Comparison of ENCODE assay signal across 1 cellular context in the genomic region with DNA sequence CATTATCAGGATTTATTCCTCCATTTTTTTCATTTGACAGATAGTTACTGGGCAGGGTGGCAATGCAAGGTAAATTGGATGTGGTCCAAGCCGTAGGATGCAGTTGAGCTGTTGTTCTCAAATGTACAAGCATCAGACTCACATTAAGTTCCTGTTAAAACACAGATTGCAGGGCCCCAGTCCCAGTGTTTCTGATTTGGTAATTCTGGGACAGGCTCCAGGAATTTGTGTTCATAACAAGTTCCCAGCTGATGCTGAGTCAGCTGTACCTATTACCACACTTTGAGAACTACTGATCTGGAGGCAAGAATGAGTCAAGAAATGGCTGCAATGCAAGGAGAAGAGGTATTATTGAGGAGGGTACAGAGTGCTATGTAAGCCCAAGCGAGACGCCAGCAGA.
TF ChIP-seq lines count a peak whose summit lies in the region.

No MANE protein-coding gene starts in this region.

TF ChIP-seq in H1, 55 proteins besides CTCF, POLR2A, EP300 and RAD21:
- TF ChIP-seq CBX8 (IDR thresholded peaks at IDR 0.05; ENCODE audit: borderline replicate concordance, low read depth, low read length) (no peak), RBBP5 (IDR thresholded peaks at IDR 0.05; ENCODE audit: borderline replicate concordance, low read depth, low read length) (no peak), NRF1 (IDR thresholded peaks at IDR 0.05; ENCODE audit: low read depth, low read length) (no peak), CHD2 (IDR thresholded peaks at IDR 0.05; ENCODE audit: low read length) (no peak), HDAC2 (IDR thresholded peaks at IDR 0.05; ENCODE audit: borderline replicate concordance in 1 of 2, low read depth in 2 of 2, low read length in 2 of 2) (no peak), TBP (IDR thresholded peaks at IDR 0.05; ENCODE audit: low read depth, low read length) (no peak), SIRT6 (IDR thresholded peaks at IDR 0.05; ENCODE audit: low read length) (no peak), SP2 (IDR thresholded peaks at IDR 0.05; ENCODE audit: low read length) (no peak), CREB1 (IDR thresholded peaks at IDR 0.05) (no peak), CBX5 (IDR thresholded peaks at IDR 0.05; ENCODE audit: low read depth, low read length) (no peak), KDM4A (IDR thresholded peaks at IDR 0.05; ENCODE audit: low read depth, low read length, severe bottlenecking) (no peak), TEAD4 (IDR thresholded peaks at IDR 0.05; ENCODE audit: low read depth, low read length) (no peak), JUND (IDR thresholded peaks at IDR 0.05; ENCODE audit: low read length) (no peak), BRCA1 (IDR thresholded peaks at IDR 0.05; ENCODE audit: low read depth, low read length) (no peak), GABPA (IDR thresholded peaks at IDR 0.05; ENCODE audit: borderline replicate concordance, insufficient read depth, low read length) (no peak)
TF ChIP-seq in H1: peak in this region for 0.
